ENCODE assay signal across 13 cellular contexts in genomic region chr1:86207323-86207722, GRCh38. TPM values are rescaled to one million over a fixed set of nuclear protein-coding genes. Genes with fewer than 3 reads are reported as not detected.
DNase-seq lines count a peak whose midpoint lies in the region; ATAC-seq and TF ChIP-seq lines count a peak whose summit lies in the region.
"Had no signal": no experiment of that assay in that cellular context is flagged by ENCODE, and none has a peak within 500 bp of the region (broad histone marks: within the 10 kb centered on the region; RNA-seq: fewer than 3 reads in every experiment).

No MANE protein-coding gene starts in this region.

- no peak for TF ChIP-seq CTCF in mammary epithelial cell (conservative IDR thresholded peaks at IDR 0.05 in 1 of 2, IDR thresholded peaks at IDR 0.05 in 1 of 2; ENCODE audit: extremely low read depth in 1 of 2, insufficient read depth in 1 of 2, low read depth in 1 of 2, low read length in 2 of 2)

- H3K9me3 ChIP-seq in MG63 (peaks cover 4% of the 10 kb centered on the region; the same call in 1 of the 2 replicates), mammary epithelial cell (replicated peaks; ENCODE audit: insufficient read depth, low read length) (no peaks in the 10 kb centered on the region), muscle layer of colon (ENCODE audit: low read length) (no peaks in the 10 kb centered on the region)
- H3K9me3 ChIP-seq: esophagus muscularis mucosa had no signal

- no peaks in the 10 kb centered on the region for H3K79me2 ChIP-seq in mammary epithelial cell (ENCODE audit: insufficient read depth, low read length)

- ATAC-seq in GM21737 (IDR thresholded peaks at IDR 0.05; ENCODE audit: unreplicated experiment) (no peak), HG03139 (IDR thresholded peaks at IDR 0.05; ENCODE audit: unreplicated experiment) (no peak), HG03439 (IDR thresholded peaks at IDR 0.05; ENCODE audit: unreplicated experiment) (no peak), GM18511 (IDR thresholded peaks at IDR 0.05; ENCODE audit: unreplicated experiment) (no peak)

- DNase-seq in DMS53 (lab: John Stamatoyannopoulos, UW), result peak; percentile 32
- DNase-seq in MG63, result peak; percentile 58
- peak; percentile 42 for DNase-seq in mammary epithelial cell
- DNase-seq: activated CD4-positive, alpha-beta T cell treated with anti-CD3 and anti-CD28 coated beads for 1 hour; activated naive CD8-positive, alpha-beta T cell treated with anti-CD3 and anti-CD28 coated beads, Interleukin-2, amount 10 ng/mL, durations not matched to agents 7 days and 5 days; substantia nigra had no signal

- H3K9ac ChIP-seq in mammary epithelial cell (ENCODE audit: insufficient read depth, low read length) (no peak overlapping the region), muscle layer of colon (ENCODE audit: low read length) (no peak overlapping the region)
- H3K9ac ChIP-seq: KMS-11 had no signal

- H3K4me1 ChIP-seq in mammary epithelial cell (ENCODE audit: insufficient read depth, low read length), result no peaks in the 10 kb centered on the region
- peaks cover 22% of the 10 kb centered on the region for H3K4me1 ChIP-seq in muscle layer of colon (ENCODE audit: insufficient read depth, low read length)

- H4K20me1 ChIP-seq in mammary epithelial cell (ENCODE audit: insufficient read depth, low read length), result no peaks in the 10 kb centered on the region

- intact Hi-C loops in mammary epithelial cell (cut with micrococcal nuclease), result no loop called here

- no peak overlapping the region for H3K4me2 ChIP-seq in mammary epithelial cell (ENCODE audit: insufficient read depth, low read depth, low read length)
- H3K4me2 ChIP-seq: KMS-11 had no signal

- H3K36me3 ChIP-seq in MG63, result no peaks in the 10 kb centered on the region
- H3K36me3 ChIP-seq in mammary epithelial cell (ENCODE audit: insufficient read depth, low read length), result no peaks in the 10 kb centered on the region
- no peaks in the 10 kb centered on the region for H3K36me3 ChIP-seq in muscle layer of colon (ENCODE audit: insufficient read depth, low read length)
- H3K36me3 ChIP-seq: esophagus muscularis mucosa had no signal

- H2AFZ ChIP-seq in mammary epithelial cell (ENCODE audit: low read depth, low read length), result no peak overlapping the region

- no peaks in the 10 kb centered on the region for H3K27me3 ChIP-seq in MG63
- H3K27me3 ChIP-seq in mammary epithelial cell (ENCODE audit: insufficient read depth, low read length), result no peaks in the 10 kb centered on the region
- no peaks in the 10 kb centered on the region for H3K27me3 ChIP-seq in muscle layer of colon (ENCODE audit: control insufficient read depth in 1 of 2, insufficient read depth in 2 of 2, low read length in 2 of 2)
- H3K27me3 ChIP-seq: esophagus muscularis mucosa had no signal

- no TSS peak for BruUV-seq in mammary epithelial cell (replicated peaks; lab: Mats Ljungman, UMichigan)

- dilution Hi-C loops in mammary epithelial cell (cut with HindIII; ENCODE audit: low sequenced_read_pairs), result no loop called here

- H3K27ac ChIP-seq in mammary epithelial cell (ENCODE audit: insufficient read depth, low read depth, low read length), result no peak overlapping the region
- peak overlapping the region; percentile 14 for H3K27ac ChIP-seq in muscle layer of colon (ENCODE audit: low read depth, low read length)
- H3K27ac ChIP-seq: esophagus muscularis mucosa, KMS-11 had no signal

- in situ Hi-C loops in mammary epithelial cell (cut with MboI; ENCODE audit: low sequenced_read_pairs in 2 of 2), result no loop called here

- CTCF ChIA-PET in mammary epithelial cell (lab: Charles Lee; ENCODE audit: low non-redundant PET), result no interaction called here

- WGBS in mammary epithelial cell (ENCODE audit: low coverage, missing lambda C conversion rate), result 39% methylated on average over 2 of the region's 2 CpGs

- H3K4me3 ChIP-seq in MG63, result no peak overlapping the region
- no peak overlapping the region for H3K4me3 ChIP-seq in mammary epithelial cell (replicated peaks in 1 of 3; ENCODE audit: insufficient read depth in 1 of 3, low read depth in 2 of 3, low read length in 3 of 3)
- H3K4me3 ChIP-seq in muscle layer of colon (ENCODE audit: low read depth in 1 of 2, low read length in 2 of 2), result no peak overlapping the region
- H3K4me3 ChIP-seq: esophagus muscularis mucosa had no signal

RNA-seq across cellular contexts. Expression of gene COL24A1, which starts 50.8 kb away (rescaled TPM):
- total RNA-seq in MG63 (2014; rRNA removed; shearing (Covaris generic); ENCODE audit: low replicate concordance), result not detected in 2 replicates
- total RNA-seq in mammary epithelial cell, result not detected
- not detected for polyA plus RNA-seq in mammary epithelial cell
- polyA minus RNA-seq in mammary epithelial cell, result not detected
- total RNA-seq: activated naive CD8-positive, alpha-beta T cell treated with anti-CD3 and anti-CD28 coated beads, Interleukin-2, amount 10 ng/mL, durations not matched to agents 7 days and 5 days had no signal
